In the genomic region with DNA sequence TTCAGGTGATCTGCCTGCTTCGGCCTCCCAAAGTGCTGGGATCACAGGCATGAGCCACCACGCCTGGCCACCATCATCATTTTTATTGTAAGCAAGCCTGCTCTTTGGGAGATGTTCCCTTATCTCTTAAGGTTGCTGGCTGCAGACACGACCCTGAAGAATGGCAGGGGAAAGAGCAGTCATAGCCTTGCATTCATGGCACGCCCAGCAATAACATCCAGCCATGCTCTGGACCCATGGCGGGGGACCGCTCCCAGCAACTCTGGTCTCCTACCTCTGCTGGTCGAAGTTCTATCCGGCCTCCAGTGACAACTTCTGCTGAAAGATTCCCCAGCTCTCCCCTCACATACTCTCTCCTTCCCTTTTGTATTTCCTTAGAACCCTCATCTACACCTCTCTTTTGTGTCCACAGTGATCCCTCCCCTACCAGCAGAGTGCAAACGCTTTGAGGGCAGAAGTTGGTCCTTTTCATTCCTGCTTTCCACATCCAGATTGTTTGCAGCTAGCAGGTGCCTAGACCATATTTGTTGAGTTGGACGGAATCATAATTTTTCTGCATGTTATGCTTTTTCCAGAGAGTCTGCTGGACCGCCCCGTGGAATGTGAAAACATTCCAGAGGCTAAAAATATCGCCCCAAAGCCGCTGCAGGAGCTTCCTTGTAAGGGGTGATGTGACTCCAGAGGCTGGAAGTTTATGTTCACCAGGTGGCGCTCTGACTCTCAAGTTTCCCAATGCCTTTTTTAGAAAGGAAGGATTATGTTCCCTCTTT, we compare ENCODE assay signal across 8 cellular contexts. TPM values are rescaled to one million over a fixed set of nuclear protein-coding genes. Genes with fewer than 3 reads are reported as not detected.
DNase-seq lines count a peak whose midpoint lies in the region; ATAC-seq and TF ChIP-seq lines count a peak whose summit lies in the region.

No MANE protein-coding gene starts in this region.

- H3K9me2 ChIP-seq in HCT116 (ENCODE audit: insufficient read depth) = no peaks in the 10 kb centered on the region

- CTCF ChIA-PET in CD8-positive, alpha-beta T cell (lab: Charles Lee) = interaction anchor here (0.6 to 12.1 kb wide), 26 partner anchors 8 to 320 kb away, joined by 3 to 224 read pairs (median 4); a partner anchor contains a TSS
- CTCF ChIA-PET in HCT116 (lab: Charles Lee) = interaction anchor here (0.7 to 3.0 kb wide), 10 partner anchors 8 to 32 kb away, joined by 5 to 44 read pairs (median 9); a partner anchor contains a TSS

- H3K9ac ChIP-seq in HCT116 (ENCODE audit: low read length) = no peak overlapping the region

- no peak for ATAC-seq in CD8-positive, alpha-beta T cell
- ATAC-seq in HCT116 (peak; percentile 33; the same call in 1 of the 2 replicates), lower lobe of right lung (peak; percentile 13 to 45), HG03439 (IDR thresholded peaks at IDR 0.05; ENCODE audit: unreplicated experiment) (no peak)
- no peak for ATAC-seq in stimulated activated naive CD8-positive, alpha-beta T cell treated with anti-CD3 and anti-CD28 coated beads, Interleukin-15, Interleukin-2, amounts not matched to agents 100 U/mL and 50 U/mL, for 24 hours

- no peak for TF ChIP-seq POLR2A in HCT116 (IDR thresholded peaks at IDR 0.05; ENCODE audit: borderline replicate concordance, extremely low read depth, insufficient read depth, insufficient read length)

- DNase-seq in CD8-positive, alpha-beta T cell = peak in 4 of 7 experiments; percentile 24 to 45 (median 36)
- DNase-seq in HCT116 (ENCODE audit: low read depth, low spot score) (no peak), SW480 (ENCODE audit: low spot score) (peak; percentile 57), dorsolateral prefrontal cortex (peak in 7 of 10 donors; percentile 40 to 73 (median 62)), lower lobe of right lung (peak; percentile 62)
- DNase-seq in stimulated activated naive CD8-positive, alpha-beta T cell treated with anti-CD3 and anti-CD28 coated beads, Interleukin-15, Interleukin-2, amounts not matched to agents 100 U/mL and 50 U/mL, for 24 hours = peak; percentile 51
- DNase-seq in activated CD4-positive, CD25-positive, alpha-beta regulatory T cell (lab: John Stamatoyannopoulos, UW) = no peak

- H3K4me1 ChIP-seq in CD8-positive, alpha-beta T cell (ENCODE audit: insufficient read depth, low read length) = peaks cover 5% of the 10 kb centered on the region
- H3K4me1 ChIP-seq in HCT116 (ENCODE audit: control insufficient read depth in 1 of 2, insufficient read depth in 2 of 2, low read length in 2 of 2) (peaks cover 12 to 19% of the 10 kb centered on the region in 2 experiments), lower lobe of right lung (peaks cover 16% of the 10 kb centered on the region)

- H3K36me3 Mint-ChIP-seq in CD8-positive, alpha-beta T cell = peaks cover 2% of the 10 kb centered on the region

- peak overlapping the region; percentile 17 for H2AFZ ChIP-seq in HCT116 (ENCODE audit: low read depth, low read length, poor library complexity, severe bottlenecking)

- H3K36me3 ChIP-seq in CD8-positive, alpha-beta T cell (ENCODE audit: insufficient read depth, low read length) = no peaks in the 10 kb centered on the region
- H3K36me3 ChIP-seq in HCT116 (ENCODE audit: control insufficient read depth in 1 of 2, insufficient read depth in 2 of 2, low read length in 2 of 2) (no peaks in the 10 kb centered on the region), lower lobe of right lung (no peaks in the 10 kb centered on the region)

- H3K4me1 Mint-ChIP-seq in CD8-positive, alpha-beta T cell (ENCODE audit: low read depth) = peaks cover 11% of the 10 kb centered on the region

- H3K9me3 Mint-ChIP-seq in CD8-positive, alpha-beta T cell = no peaks in the 10 kb centered on the region

- no peak overlapping the region for H3K27ac Mint-ChIP-seq in CD8-positive, alpha-beta T cell

- RAD21 ChIA-PET in HCT116 (lab: Charles Lee; ENCODE audit: low non-redundant PET in 1 of 2, low total read pairs in 2 of 2, uncharacterized antibody in 2 of 2, unreplicated experiment in 2 of 2) = interaction anchor here (0.6 to 1.1 kb wide), 5 partner anchors 8 to 241 kb away, joined by 3 to 6 read pairs (median 3); no protein-coding TSS in a partner anchor

- peaks cover 30% of the 10 kb centered on the region for H3K27me3 Mint-ChIP-seq in CD8-positive, alpha-beta T cell (ENCODE audit: low read depth)

- H3K27me3 ChIP-seq in CD8-positive, alpha-beta T cell (ENCODE audit: insufficient read depth, low read length) = peaks cover 3% of the 10 kb centered on the region
- no peaks in the 10 kb centered on the region for H3K27me3 ChIP-seq in HCT116 (ENCODE audit: insufficient read depth, low read length)
- no peaks in the 10 kb centered on the region for H3K27me3 ChIP-seq in dorsolateral prefrontal cortex
- no peaks in the 10 kb centered on the region for H3K27me3 ChIP-seq in lower lobe of right lung (ENCODE audit: low read depth)

- H3K4me2 ChIP-seq in HCT116 (ENCODE audit: low read length) = peak overlapping the region; percentile 59

- H3K79me2 ChIP-seq in HCT116 (ENCODE audit: insufficient read depth, low read length) = peaks cover 4% of the 10 kb centered on the region; the same call in 1 of the 2 replicates

- H3K4me3 Mint-ChIP-seq in CD8-positive, alpha-beta T cell = no peak overlapping the region

- H3K27ac ChIP-seq in CD8-positive, alpha-beta T cell (ENCODE audit: low read depth, low read length) = no peak overlapping the region
- H3K27ac ChIP-seq in HCT116 (ENCODE audit: low read depth, low read length) (no peak overlapping the region), dorsolateral prefrontal cortex (peak overlapping the region in 13 of 59 donors; percentile 22 to 69 (median 54)), lower lobe of right lung (no peak overlapping the region)

- no TSS peak for BruUV-seq in HCT116 (replicated peaks; lab: Mats Ljungman, UMichigan)

- POLR2A ChIA-PET in CD8-positive, alpha-beta T cell (lab: Charles Lee) = interaction anchor here (0.8 to 1.6 kb wide), 3 partner anchors 16 to 165 kb away, joined by 3 to 5 read pairs (median 3); a partner anchor contains a TSS
- POLR2A ChIA-PET in HCT116 (lab: Charles Lee) = interaction anchor here (0.9 kb wide), 1 partner anchor 12 kb away, joined by 4 read pairs; no protein-coding TSS in a partner anchor

- H3K4me3 ChIP-seq in CD8-positive, alpha-beta T cell (ENCODE audit: low read depth, low read length) = no peak overlapping the region
- H3K4me3 ChIP-seq in HCT116 (replicated peaks in 1 of 2; ENCODE audit: low read depth in 1 of 2, low read length in 2 of 2) (no peak overlapping the region), dorsolateral prefrontal cortex (no peak overlapping the region), lower lobe of right lung (no peak overlapping the region)

- no peaks in the 10 kb centered on the region for H3K9me3 ChIP-seq in CD8-positive, alpha-beta T cell (ENCODE audit: low read length)
- H3K9me3 ChIP-seq in HCT116 (ENCODE audit: control insufficient read depth in 1 of 2, insufficient read depth in 1 of 2, low read depth in 1 of 2, low read length in 2 of 2) (no peaks in the 10 kb centered on the region), lower lobe of right lung (no peaks in the 10 kb centered on the region)

- no peaks in the 10 kb centered on the region for H4K20me1 ChIP-seq in HCT116 (ENCODE audit: insufficient read depth)

- intact Hi-C loops in CD8-positive, alpha-beta T cell (cut with DNase I, micrococcal nuclease) = loop anchor here (1.0 to 5.0 kb wide), 4 partner anchors 22 to 318 kb away; no protein-coding TSS in a partner anchor
- intact Hi-C loops in HCT116 (cut with micrococcal nuclease) = loop anchor here (1.0 kb wide), 1 partner anchor 22 kb away; no protein-coding TSS in a partner anchor
- intact Hi-C loops in dorsolateral prefrontal cortex (cut with DNase I) = loop anchor here in 1 of 2 donors (2.0 kb wide), 1 partner anchor 22 kb away; no protein-coding TSS in a partner anchor
- intact Hi-C loops in lower lobe of right lung (cut with DNase I) = no loop called here

- TF ChIP-seq RAD21 in HCT116 (IDR thresholded peaks at IDR 0.05; ENCODE audit: low read depth) = peak; percentile 88

- peak; percentile 63 for TF ChIP-seq CTCF in CD8-positive, alpha-beta T cell (IDR thresholded peaks at IDR 0.05)
- TF ChIP-seq CTCF in HCT116 (IDR thresholded peaks at IDR 0.05 in 2 of 3, conservative IDR thresholded peaks at IDR 0.05 in 1 of 3; ENCODE audit: borderline replicate concordance in 1 of 3, insufficient read depth in 1 of 3, low read depth in 2 of 3, low read length in 2 of 3) (peak; percentile 78 to 90 (median 79); a peak in 5 of 6 replicates), dorsolateral prefrontal cortex (IDR thresholded peaks at IDR 0.05 in 54 of 56, conservative IDR thresholded peaks at IDR 0.05 in 2 of 56; ENCODE audit: low read depth in 1 of 56, partially characterized antibody in 56 of 56) (peak; percentile 25 to 81 (median 66)), lower lobe of right lung (IDR thresholded peaks at IDR 0.05) (peak; percentile 75)

TF ChIP-seq in HCT116, 20 proteins besides CTCF, POLR2A, EP300 and RAD21 (continues in another document):
- peak; percentile 34 for TF ChIP-seq YY1 (IDR thresholded peaks at IDR 0.05; ENCODE audit: extremely low read depth, insufficient replicate concordance, low read depth, low read length)
- TF ChIP-seq, protein P1, sequence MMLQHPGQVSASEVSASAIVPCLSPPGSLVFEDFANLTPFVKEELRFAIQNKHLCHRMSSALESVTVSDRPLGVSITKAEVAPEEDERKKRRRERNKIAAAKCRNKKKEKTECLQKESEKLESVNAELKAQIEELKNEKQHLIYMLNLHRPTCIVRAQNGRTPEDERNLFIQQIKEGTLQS (IDR thresholded peaks at IDR 0.05) = no peak

RNA-seq across cellular contexts. Expression of a gene that starts 4.4 kb away (rescaled TPM):
- under 1 TPM; 0.30 to 0.39 TPM for total RNA-seq in CD8-positive, alpha-beta T cell
- total RNA-seq in HCT116 (2021; ENCODE audit: unreplicated experiment) = 36.1 TPM
- polyA plus RNA-seq in HCT116 (2012) = 21.0 and 25.9 TPM in 2 replicates
- total RNA-seq in dorsolateral prefrontal cortex = 10 to 100 TPM in 2 of 120 experiments, 1 to 10 TPM in 118; 2.5 to 12.7 (median 4.8) TPM
- total RNA-seq in lower lobe of right lung = 36.5 TPM

RNA-seq across cellular contexts. Expression of a gene that starts 22.1 kb away (rescaled TPM):
- total RNA-seq in CD8-positive, alpha-beta T cell = 10 to 100 TPM; 13.7 TPM
- total RNA-seq in HCT116 (2021; ENCODE audit: unreplicated experiment) (26.7 TPM), dorsolateral prefrontal cortex (10 to 100 TPM; 15.7 to 41.1 (median 27.6) TPM), lower lobe of right lung (22.6 TPM)
- polyA plus RNA-seq in HCT116 (2012) = 37.1 and 59.0 TPM in 2 replicates

RNA-seq across cellular contexts. Expression of a gene that starts 27.8 kb away (rescaled TPM):
- 10 to 100 TPM; 63.1 to 72.9 TPM for total RNA-seq in CD8-positive, alpha-beta T cell
- total RNA-seq in HCT116 (2021; ENCODE audit: unreplicated experiment) (28.4 TPM), dorsolateral prefrontal cortex (10 to 100 TPM; 47.7 to 82.7 (median 64.5) TPM), lower lobe of right lung (28.3 TPM)
- polyA plus RNA-seq in HCT116 (2012) = 12.8 and 15.3 TPM in 2 replicates

Comparison
In these comparisons a context has a peak if more than half of its experiments do, and no peak if none do; other contexts are left out.
1. ATAC-seq: peak in HCT116 (single experiment) and lower lobe of right lung (2 of 2); none in CD8-positive, alpha-beta T cell (single experiment), stimulated activated naive CD8-positive, alpha-beta T cell treated with anti-CD3 and anti-CD28 coated beads, Interleukin-15, Interleukin-2, amounts not matched to agents 100 U/mL and 50 U/mL, for 24 hours (single experiment) and HG03439 (single experiment).
2. DNase-seq: peak in CD8-positive, alpha-beta T cell (4 of 7), SW480 (single experiment), dorsolateral prefrontal cortex (7 of 10), lower lobe of right lung (single experiment) and stimulated activated naive CD8-positive, alpha-beta T cell treated with anti-CD3 and anti-CD28 coated beads, Interleukin-15, Interleukin-2, amounts not matched to agents 100 U/mL and 50 U/mL, for 24 hours (single experiment); none in HCT116 (single experiment) and activated CD4-positive, CD25-positive, alpha-beta regulatory T cell (0 of 4).
3. Peak in every context shown above with its lines, with median percentiles within 50 percentile points of each other: CTCF ChIP-seq.